8 cellular contexts compared by ENCODE assay signal in the genomic region with DNA sequence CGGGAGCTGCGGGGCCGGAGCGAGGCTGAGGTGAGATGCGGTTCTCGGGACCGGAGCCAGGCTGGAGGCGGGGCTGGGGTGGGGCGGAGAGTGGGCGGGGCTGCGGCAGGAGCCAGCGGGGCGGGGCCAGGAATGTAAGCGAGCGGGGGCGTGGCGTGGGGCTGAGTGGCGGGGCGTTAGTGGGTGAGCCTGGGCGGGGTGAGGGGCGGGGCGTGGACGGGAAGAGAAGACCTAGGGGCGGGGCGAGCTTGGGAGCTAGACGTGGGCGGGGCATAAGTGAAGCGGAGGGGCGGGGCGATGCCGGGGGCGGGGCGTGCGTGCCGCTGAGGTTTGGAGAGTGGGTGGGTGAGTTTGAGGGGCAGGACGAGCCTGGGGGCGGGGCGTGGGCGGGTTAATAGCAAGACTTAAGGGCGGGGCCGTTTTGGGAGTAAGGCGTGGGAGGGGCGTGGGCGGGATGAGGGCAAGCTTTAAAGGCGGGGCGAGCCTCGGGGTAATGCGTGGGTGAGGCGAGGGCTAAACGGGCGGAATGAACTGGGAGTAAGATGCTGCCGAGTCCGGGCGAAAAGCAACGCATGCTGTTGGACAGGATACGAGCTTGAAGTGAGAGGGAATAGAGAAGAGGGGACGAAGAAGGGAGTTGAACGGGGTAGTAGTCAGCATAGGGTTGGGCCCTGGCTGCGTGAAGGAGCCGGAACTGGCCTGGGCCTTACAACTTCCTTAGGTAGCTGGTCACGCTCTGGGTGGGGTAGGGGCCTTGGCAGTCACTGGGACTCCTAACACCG. TPM values are rescaled to one million over a fixed set of nuclear protein-coding genes. Genes with fewer than 3 reads are reported as not detected.
A peak's percentile ranks its signal among the peaks of the same experiment; 100 is the strongest.
DNase-seq lines count a peak whose midpoint lies in the region; ATAC-seq and TF ChIP-seq lines count a peak whose summit lies in the region.

No MANE protein-coding gene starts in this region.

- peak overlapping the region; percentile 84 for H3K4me3 Mint-ChIP-seq in stimulated activated naive CD8-positive, alpha-beta T cell treated with anti-CD3 and anti-CD28 coated beads, Interleukin-15, Interleukin-2, amounts not matched to agents 100 ng/mL and 50 ng/mL, for 24 hours

- H4K20me1 ChIP-seq in GM23248 (ENCODE audit: insufficient read depth) (no peaks in the 10 kb centered on the region), neural cell (ENCODE audit: insufficient read depth) (peaks cover 10% of the 10 kb centered on the region)

- 0 out of 2 replicates have a peak, but pooled peaks cover 8% of the 10 kb centered on the region for H3K4me1 ChIP-seq in GM23248 (ENCODE audit: insufficient read depth)
- H3K4me1 ChIP-seq in RWPE2 (ENCODE audit: insufficient read depth, poor library complexity, severe bottlenecking) = no peaks in the 10 kb centered on the region

- H3K9me2 ChIP-seq in GM23248 (ENCODE audit: insufficient read depth) = no peaks in the 10 kb centered on the region
- no peaks in the 10 kb centered on the region for H3K9me2 ChIP-seq in neural cell (ENCODE audit: insufficient read depth, low read length)

- H3K9me3 Mint-ChIP-seq in stimulated activated naive CD8-positive, alpha-beta T cell treated with anti-CD3 and anti-CD28 coated beads, Interleukin-15, Interleukin-2, amounts not matched to agents 100 ng/mL and 50 ng/mL, for 24 hours = no peaks in the 10 kb centered on the region

- TF ChIP-seq RAD21 in neural cell (conservative IDR thresholded peaks at IDR 0.05) = no peak

- peaks cover 34% of the 10 kb centered on the region for H3K4me1 Mint-ChIP-seq in stimulated activated naive CD8-positive, alpha-beta T cell treated with anti-CD3 and anti-CD28 coated beads, Interleukin-15, Interleukin-2, amounts not matched to agents 100 ng/mL and 50 ng/mL, for 24 hours (ENCODE audit: low read depth)

- H3K9ac ChIP-seq in GM23248 = peak overlapping the region; percentile 87
- peak overlapping the region; percentile 85 for H3K9ac ChIP-seq in neural cell (ENCODE audit: low read length)

- TF ChIP-seq EP300 in neural cell (conservative IDR thresholded peaks at IDR 0.05; ENCODE audit: poor library complexity, severe bottlenecking) = no peak

- peak; percentile 33 for ATAC-seq in RWPE2 (ENCODE audit: low read depth)

- H3K79me2 ChIP-seq in GM23248 (ENCODE audit: insufficient read depth) = peaks cover 16% of the 10 kb centered on the region
- H3K79me2 ChIP-seq in neural cell (replicated peaks; ENCODE audit: insufficient read depth, low read length) = peaks cover 14% of the 10 kb centered on the region

- peak; percentile 90 for DNase-seq in DMS79 treated with DMSO at 0.1 percent for 48 hours (lab: John Stamatoyannopoulos, UW)
- peak; percentile 100 for DNase-seq in GM23248
- DNase-seq in LoVo (ENCODE audit: low spot score) = peak; percentile 99
- DNase-seq in RWPE2 (ENCODE audit: low spot score) = peak; percentile 99
- DNase-seq in activated effector memory CD4-positive, alpha-beta T cell treated with Interleukin-2 at 50 U/mL for 16 hours = peak; percentile 98
- peak; percentile 97 for DNase-seq in fibroblast of the aortic adventitia (ENCODE audit: low read depth)

- H3K27me3 ChIP-seq in GM23248 (replicated peaks; ENCODE audit: insufficient read depth) (no peaks in the 10 kb centered on the region), RWPE2 (ENCODE audit: insufficient read depth, poor library complexity, severe bottlenecking) (peaks cover 3% of the 10 kb centered on the region), neural cell (ENCODE audit: insufficient read depth, low read depth, low read length) (peaks cover 31% of the 10 kb centered on the region)

- H3K4me3 ChIP-seq in GM23248 (peak overlapping the region; percentile 80), RWPE2 (ENCODE audit: severe bottlenecking) (peak overlapping the region; percentile 75), fibroblast of the aortic adventitia (ENCODE audit: low read depth, low read length) (peak overlapping the region; percentile 82), neural cell (ENCODE audit: low read length) (peak overlapping the region; percentile 85)

- H3K9me3 ChIP-seq in GM23248 (ENCODE audit: low read depth) (no peaks in the 10 kb centered on the region), RWPE2 (ENCODE audit: severe bottlenecking) (no peaks in the 10 kb centered on the region), neural cell (ENCODE audit: low read length) (no peaks in the 10 kb centered on the region)

- H3K27ac Mint-ChIP-seq in stimulated activated naive CD8-positive, alpha-beta T cell treated with anti-CD3 and anti-CD28 coated beads, Interleukin-15, Interleukin-2, amounts not matched to agents 100 ng/mL and 50 ng/mL, for 24 hours = peak overlapping the region; percentile 89

- no peaks in the 10 kb centered on the region for H3F3A ChIP-seq in GM23248 (ENCODE audit: insufficient read depth)
- no peaks in the 10 kb centered on the region for H3F3A ChIP-seq in neural cell (ENCODE audit: insufficient read depth, low read length, poor library complexity, severe bottlenecking)

- 1% methylated on average over 26 to 62 of the region's 62 CpGs for WGBS in GM23248 (ENCODE audit: low coverage in 1 of 2, low lambda C conversion rate in 2 of 2, missing lambda C conversion rate in 2 of 2), 2 experiments

- peaks cover 20% of the 10 kb centered on the region for H3K27me3 Mint-ChIP-seq in stimulated activated naive CD8-positive, alpha-beta T cell treated with anti-CD3 and anti-CD28 coated beads, Interleukin-15, Interleukin-2, amounts not matched to agents 100 ng/mL and 50 ng/mL, for 24 hours

- H3K36me3 ChIP-seq in GM23248 (ENCODE audit: low read depth) = no peaks in the 10 kb centered on the region
- H3K36me3 ChIP-seq in RWPE2 (ENCODE audit: low read depth) = no peaks in the 10 kb centered on the region
- no peaks in the 10 kb centered on the region for H3K36me3 ChIP-seq in neural cell (ENCODE audit: insufficient read depth, low read length)

- TF ChIP-seq CTCF in RWPE2 (IDR thresholded peaks at IDR 0.05; ENCODE audit: poor library complexity, severe bottlenecking) = no peak
- TF ChIP-seq CTCF in fibroblast of the aortic adventitia (IDR thresholded peaks at IDR 0.05; ENCODE audit: insufficient read depth, low read length) = no peak
- no peak for TF ChIP-seq CTCF in neural cell (IDR thresholded peaks at IDR 0.05; ENCODE audit: poor library complexity, severe bottlenecking)

- peak overlapping the region; percentile 95 for H3K4me2 ChIP-seq in GM23248 (ENCODE audit: unreplicated experiment)
- H3K4me2 ChIP-seq in neural cell (ENCODE audit: low read length) = peak overlapping the region; percentile 13

- H3K27ac ChIP-seq in GM23248 (peak overlapping the region; percentile 84), RWPE2 (ENCODE audit: poor library complexity, severe bottlenecking) (peak overlapping the region; percentile 57), neural cell (ENCODE audit: low read length) (peak overlapping the region; percentile 81)

- peak overlapping the region; percentile 93 for H2AFZ ChIP-seq in GM23248
- H2AFZ ChIP-seq in neural cell (ENCODE audit: low read depth, low read length) = peak overlapping the region; percentile 33

- no peaks in the 10 kb centered on the region for H3K36me3 Mint-ChIP-seq in stimulated activated naive CD8-positive, alpha-beta T cell treated with anti-CD3 and anti-CD28 coated beads, Interleukin-15, Interleukin-2, amounts not matched to agents 100 ng/mL and 50 ng/mL, for 24 hours (ENCODE audit: low read depth)

- in situ Hi-C loops in GM23248 (cut with MboI) = no loop called here

RNA-seq across cellular contexts. Expression of gene SNAPC2, which starts 0.6 kb away (rescaled TPM):
- total RNA-seq in GM23248 (2014; rRNA removed; shearing (Covaris generic)) = 20.5 and 33.7 TPM in 2 replicates
- polyA plus RNA-seq in GM23248 (2016; fragmentation: Nextera tagmentation; extraction: Ambion mirVana) = 47.2 and 49.4 TPM in 2 replicates
- 17.3 and 27.8 TPM in 2 replicates for total RNA-seq in fibroblast of the aortic adventitia (ENCODE audit: low replicate concordance)
- polyA plus RNA-seq in neural cell = 12.8 and 13.2 TPM in 2 replicates
- 10.5 and 11.3 TPM in 2 replicates for polyA minus RNA-seq in neural cell

RNA-seq across cellular contexts. Expression of gene CTXN1, which starts 5.2 kb away (rescaled TPM):
- 3.5 and 9.0 TPM in 2 replicates for total RNA-seq in GM23248 (2014; rRNA removed; shearing (Covaris generic))
- polyA plus RNA-seq in GM23248 (2016; fragmentation: Nextera tagmentation; extraction: Ambion mirVana) (3.3 and 3.4 TPM in 2 replicates), neural cell (24.7 and 34.1 TPM in 2 replicates)
- total RNA-seq in fibroblast of the aortic adventitia (ENCODE audit: low replicate concordance) = 2.8 and 4.1 TPM in 2 replicates
- 34.8 and 39.0 TPM in 2 replicates for polyA minus RNA-seq in neural cell

RNA-seq across cellular contexts. Expression of gene TGFBR3L, which starts 6.1 kb away (rescaled TPM):
- total RNA-seq in GM23248 (2014; rRNA removed; shearing (Covaris generic)) = 9.0 TPM in 1 of 2 replicates, not detected in the other
- polyA plus RNA-seq in GM23248 (2016; fragmentation: Nextera tagmentation; extraction: Ambion mirVana) = 24.3 and 30.6 TPM in 2 replicates
- 0.99 and 1.3 TPM in 2 replicates for total RNA-seq in fibroblast of the aortic adventitia (ENCODE audit: low replicate concordance)
- not detected in 2 replicates for polyA plus RNA-seq in neural cell
- polyA minus RNA-seq in neural cell = not detected in 2 replicates

RNA-seq across cellular contexts. Expression of gene MAP2K7, which starts 17.0 kb away (rescaled TPM):
- 9.7 and 14.8 TPM in 2 replicates for total RNA-seq in GM23248 (2014; rRNA removed; shearing (Covaris generic))
- polyA plus RNA-seq in GM23248 (2016; fragmentation: Nextera tagmentation; extraction: Ambion mirVana) (4.6 and 4.8 TPM in 2 replicates), neural cell (9.2 and 13.4 TPM in 2 replicates)
- total RNA-seq in fibroblast of the aortic adventitia (ENCODE audit: low replicate concordance) = 3.4 and 10.2 TPM in 2 replicates
- 9.7 and 10.3 TPM in 2 replicates for polyA minus RNA-seq in neural cell

RNA-seq across cellular contexts. Expression of gene TIMM44, which starts 22.8 kb away (rescaled TPM):
- total RNA-seq in GM23248 (2014; rRNA removed; shearing (Covaris generic)) = 53.1 and 66.8 TPM in 2 replicates
- 25.8 and 28.6 TPM in 2 replicates for polyA plus RNA-seq in GM23248 (2016; fragmentation: Nextera tagmentation; extraction: Ambion mirVana)
- 36.5 and 40.7 TPM in 2 replicates for total RNA-seq in fibroblast of the aortic adventitia (ENCODE audit: low replicate concordance)
- 48.3 and 56.7 TPM in 2 replicates for polyA plus RNA-seq in neural cell
- polyA minus RNA-seq in neural cell = 37.3 and 39.7 TPM in 2 replicates

Comparison
In these comparisons a context has a peak if more than half of its experiments do, and no peak if none do; other contexts are left out.
1. Peak in every context shown above with its lines: DNase-seq, ATAC-seq, H3K4me3 ChIP-seq and H3K27ac ChIP-seq.